1 cellular context compared by ENCODE assay signal in the genomic region with DNA sequence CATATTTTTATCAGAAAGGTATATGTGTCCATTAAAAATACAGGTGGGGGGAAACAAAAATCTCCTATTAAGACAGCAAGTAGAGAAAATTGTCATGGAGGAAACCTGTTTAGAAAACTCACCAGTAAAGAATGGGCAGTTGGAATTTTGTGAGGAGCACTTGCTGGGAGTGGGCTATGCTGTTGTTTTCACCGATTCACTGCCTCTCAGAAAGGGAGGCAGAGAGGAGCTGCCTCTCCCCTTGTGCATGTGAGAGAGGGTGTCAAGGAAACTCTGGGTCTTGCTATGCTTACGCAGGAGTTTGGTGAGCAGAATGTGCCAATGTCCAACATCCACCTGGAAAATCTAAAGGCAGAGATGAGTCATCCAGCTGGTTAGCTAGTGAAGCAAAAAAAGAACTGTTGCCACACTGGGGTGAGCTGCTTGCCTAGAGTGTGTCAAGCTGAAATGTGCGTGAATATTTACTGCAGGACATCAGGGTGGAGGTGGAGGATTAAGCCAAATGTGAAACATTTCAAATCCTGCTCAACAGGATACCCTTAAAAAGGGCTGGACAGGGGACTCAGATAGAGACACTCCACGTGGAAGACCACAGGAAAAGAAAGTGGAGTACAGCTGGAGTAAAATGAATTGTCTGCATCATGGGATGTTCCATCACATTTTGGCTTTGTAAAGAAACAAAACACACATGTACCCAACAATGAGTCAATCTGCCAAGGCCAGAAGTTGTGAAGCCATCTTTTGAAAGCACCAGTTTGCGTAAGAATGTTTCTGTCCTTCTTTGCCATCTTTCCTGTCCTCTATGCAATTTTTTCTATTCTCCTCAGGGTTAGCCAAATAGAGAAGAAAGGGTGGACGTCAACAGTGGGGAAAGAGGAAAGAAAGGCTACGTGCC.
TF ChIP-seq lines count a peak whose summit lies in the region.

No MANE protein-coding gene starts in this region.

TF ChIP-seq in IMR-90, 13 proteins besides CTCF, POLR2A, EP300 and RAD21:
- TF ChIP-seq, protein P1, sequence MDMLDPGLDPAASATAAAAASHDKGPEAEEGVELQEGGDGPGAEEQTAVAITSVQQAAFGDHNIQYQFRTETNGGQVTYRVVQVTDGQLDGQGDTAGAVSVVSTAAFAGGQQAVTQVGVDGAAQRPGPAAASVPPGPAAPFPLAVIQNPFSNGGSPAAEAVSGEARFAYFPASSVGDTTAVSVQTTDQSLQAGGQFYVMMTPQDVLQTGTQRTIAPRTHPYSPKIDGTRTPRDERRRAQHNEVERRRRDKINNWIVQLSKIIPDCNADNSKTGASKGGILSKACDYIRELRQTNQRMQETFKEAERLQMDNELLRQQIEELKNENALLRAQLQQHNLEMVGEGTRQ (IDR thresholded peaks at IDR 0.05; ENCODE audit: low read depth, low read length) = no peak
- no peak for TF ChIP-seq MAFK (IDR thresholded peaks at IDR 0.05; ENCODE audit: low read depth, low read length)
- no peak for TF ChIP-seq RCOR1 (IDR thresholded peaks at IDR 0.05; ENCODE audit: insufficient replicate concordance, low read length)
- TF ChIP-seq, protein P2, sequence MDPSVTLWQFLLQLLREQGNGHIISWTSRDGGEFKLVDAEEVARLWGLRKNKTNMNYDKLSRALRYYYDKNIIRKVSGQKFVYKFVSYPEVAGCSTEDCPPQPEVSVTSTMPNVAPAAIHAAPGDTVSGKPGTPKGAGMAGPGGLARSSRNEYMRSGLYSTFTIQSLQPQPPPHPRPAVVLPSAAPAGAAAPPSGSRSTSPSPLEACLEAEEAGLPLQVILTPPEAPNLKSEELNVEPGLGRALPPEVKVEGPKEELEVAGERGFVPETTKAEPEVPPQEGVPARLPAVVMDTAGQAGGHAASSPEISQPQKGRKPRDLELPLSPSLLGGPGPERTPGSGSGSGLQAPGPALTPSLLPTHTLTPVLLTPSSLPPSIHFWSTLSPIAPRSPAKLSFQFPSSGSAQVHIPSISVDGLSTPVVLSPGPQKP (IDR thresholded peaks at IDR 0.05; ENCODE audit: borderline replicate concordance, low read depth, low read length) = no peak
- TF ChIP-seq SMC3 (IDR thresholded peaks at IDR 0.05; ENCODE audit: low read depth, low read length) = no peak
- no peak for TF ChIP-seq CHD1 (IDR thresholded peaks at IDR 0.05; ENCODE audit: low read depth, low read length)
- no peak for TF ChIP-seq CEBPB (IDR thresholded peaks at IDR 0.05; ENCODE audit: low read depth, low read length)
- TF ChIP-seq FOS (IDR thresholded peaks at IDR 0.05; ENCODE audit: low read depth, low read length) = no peak
- no peak for TF ChIP-seq BHLHE40 (IDR thresholded peaks at IDR 0.05; ENCODE audit: low read depth, low read length)
- no peak for TF ChIP-seq MXI1 (IDR thresholded peaks at IDR 0.05; ENCODE audit: borderline replicate concordance, low read depth, low read length)
- no peak for TF ChIP-seq RFX5 (IDR thresholded peaks at IDR 0.05; ENCODE audit: low read depth, low read length)
- TF ChIP-seq MAZ (IDR thresholded peaks at IDR 0.05; ENCODE audit: borderline replicate concordance, low read depth, low read length) = no peak
- TF ChIP-seq NFE2L2 (IDR thresholded peaks at IDR 0.05; ENCODE audit: low read depth, low read length) = no peak
